Comparison of ENCODE assay signal across 9 cellular contexts in genomic region chr10:124447741-124448466, GRCh38. TPM values are rescaled to one million over a fixed set of nuclear protein-coding genes. Genes with fewer than 3 reads are reported as not detected.
A peak's percentile ranks its signal among the peaks of the same experiment; 100 is the strongest.
DNase-seq lines count a peak whose midpoint lies in the region; ATAC-seq and TF ChIP-seq lines count a peak whose summit lies in the region.
"Had no signal": no experiment of that assay in that cellular context is flagged by ENCODE, and none has a peak within 500 bp of the region (broad histone marks: within the 10 kb centered on the region; RNA-seq: fewer than 3 reads in every experiment).

No MANE protein-coding gene starts in this region.

- H3K27ac ChIP-seq in heart right ventricle (no peak overlapping the region), ascending aorta (no peak overlapping the region), mesendoderm (ENCODE audit: low read depth, low read length) (no peak overlapping the region)

- DNase-seq in heart right ventricle: no peak
- DNase-seq in left cardiac atrium: no peak
- no peak for DNase-seq in ascending aorta (ENCODE audit: low spot score in 2 of 2)
- peak; percentile 60 for DNase-seq in mesendoderm
- no peak for DNase-seq in type B pancreatic cell (ENCODE audit: extremely low spot score, unreplicated experiment)
- no peak for DNase-seq in SIG-M5 (lab: John Stamatoyannopoulos, UW)
- DNase-seq: RPMI8226 had no signal

- H2AK5ac ChIP-seq in mesendoderm (ENCODE audit: low read length): no peak overlapping the region

- no peak overlapping the region for H2BK5ac ChIP-seq in mesendoderm (ENCODE audit: low read length)

- ATAC-seq in heart right ventricle (no peak), left cardiac atrium (no peak), HG03139 (IDR thresholded peaks at IDR 0.05; ENCODE audit: unreplicated experiment) (no peak), HG03342 (IDR thresholded peaks at IDR 0.05; ENCODE audit: unreplicated experiment) (no peak)

- TF ChIP-seq CTCF in heart right ventricle (IDR thresholded peaks at IDR 0.05) (no peak), ascending aorta (IDR thresholded peaks at IDR 0.05) (no peak), type B pancreatic cell (conservative IDR thresholded peaks at IDR 0.05) (no peak)

- peak overlapping the region; percentile 84 for H3K9ac ChIP-seq in mesendoderm (ENCODE audit: low read length)

- H3K27me3 Mint-ChIP-seq in type B pancreatic cell: peaks cover 91% of the 10 kb centered on the region

- H2BK120ac ChIP-seq in mesendoderm (ENCODE audit: low read depth, low read length): no peak overlapping the region

- H3K56ac ChIP-seq in mesendoderm (ENCODE audit: low read length): peak overlapping the region; percentile 88

- peak overlapping the region; percentile 76 for H3K4me2 ChIP-seq in mesendoderm (ENCODE audit: low read length)

- H3K23ac ChIP-seq in mesendoderm (ENCODE audit: low read length): peak overlapping the region; percentile 9

- H3K9me3 ChIP-seq in heart right ventricle (no peaks in the 10 kb centered on the region), ascending aorta (no peaks in the 10 kb centered on the region)

- H3K4me3 ChIP-seq in heart right ventricle: peak overlapping the region; percentile 2 to 31 (median 23)
- peak overlapping the region; percentile 40 to 44 for H3K4me3 ChIP-seq in ascending aorta
- peak overlapping the region; percentile 46 for H3K4me3 ChIP-seq in mesendoderm (ENCODE audit: low read length)

- H3K4ac ChIP-seq in mesendoderm (ENCODE audit: low read depth, low read length): no peak overlapping the region

- no peak overlapping the region for H2BK15ac ChIP-seq in mesendoderm (replicated peaks; ENCODE audit: low read depth)

- peaks cover 22 to 100% (median 97%) of the 10 kb centered on the region in 7 donors for H3K27me3 ChIP-seq in heart right ventricle
- H3K27me3 ChIP-seq in ascending aorta: peaks cover 7% of the 10 kb centered on the region
- no peaks in the 10 kb centered on the region for H3K27me3 ChIP-seq in mesendoderm (ENCODE audit: insufficient read depth, low read length, poor library complexity)

- no peak overlapping the region for H3K27ac Mint-ChIP-seq in type B pancreatic cell

- H4K5ac ChIP-seq in mesendoderm (ENCODE audit: low read length): no peak overlapping the region

- H3K9me3 Mint-ChIP-seq in type B pancreatic cell: no peaks in the 10 kb centered on the region

- H3K4me3 Mint-ChIP-seq in type B pancreatic cell: peak overlapping the region; percentile 86

- peaks cover 0 to 26% (median 18%) of the 10 kb centered on the region in 9 donors for H3K4me1 ChIP-seq in heart right ventricle
- H3K4me1 ChIP-seq in ascending aorta: peaks cover 4 to 17% of the 10 kb centered on the region in 2 donors
- peaks cover 5% of the 10 kb centered on the region for H3K4me1 ChIP-seq in mesendoderm (ENCODE audit: control insufficient read depth, low read depth, low read length)

- WGBS in heart right ventricle, 2 donors: 1 to 2% methylated on average over 49 to 61 of the region's 61 CpGs
- WGBS in mesendoderm (ENCODE audit: extremely low coverage, insufficient coverage, low lambda C conversion rate): no CpG with 5 or more reads among the region's 61 CpGs

- intact Hi-C loops in heart right ventricle (cut with DNase I) (no loop called here), left cardiac atrium (cut with DNase I) (no loop called here), ascending aorta (cut with DNase I) (no loop called here)

- peaks cover 23% of the 10 kb centered on the region for H3K79me2 ChIP-seq in mesendoderm (ENCODE audit: control insufficient read depth, insufficient read depth, low read length)

- no peak overlapping the region for H3K18ac ChIP-seq in mesendoderm (ENCODE audit: low read length)

- no peaks in the 10 kb centered on the region for H3K36me3 ChIP-seq in heart right ventricle
- H3K36me3 ChIP-seq in ascending aorta: no peaks in the 10 kb centered on the region
- no peaks in the 10 kb centered on the region for H3K36me3 ChIP-seq in mesendoderm (ENCODE audit: control insufficient read depth, insufficient read depth, low read length)

- peaks cover 18% of the 10 kb centered on the region for H3K4me1 Mint-ChIP-seq in type B pancreatic cell (ENCODE audit: unreplicated experiment)

- peaks cover 5% of the 10 kb centered on the region for H3K79me1 ChIP-seq in mesendoderm (ENCODE audit: low read length)

- no peak overlapping the region for H4K8ac ChIP-seq in mesendoderm (ENCODE audit: low read depth, low read length)

- no peaks in the 10 kb centered on the region for H3K36me3 Mint-ChIP-seq in type B pancreatic cell

RNA-seq across cellular contexts. Expression of gene NKX1-2, which starts 1.9 kb away (rescaled TPM):
- total RNA-seq in heart right ventricle: not detected
- not detected for polyA plus RNA-seq in heart right ventricle
- total RNA-seq in left cardiac atrium: not detected
- total RNA-seq in ascending aorta: not detected
- polyA plus RNA-seq in mesendoderm (2013, experiment 1 of 2): 53.0 TPM
- 54.5 TPM for polyA plus RNA-seq in mesendoderm (2013, experiment 2 of 2)
- total RNA-seq in type B pancreatic cell (ENCODE audit: low replicate concordance): 0.29 and 0.48 TPM in 2 replicates

RNA-seq across cellular contexts. Expression of gene LHPP, which starts 13.7 kb away (rescaled TPM):
- 10 to 100 TPM in 9 of 10 donors, 1 to 10 TPM in 1; 9.5 to 20.5 (median 13.8) TPM for total RNA-seq in heart right ventricle
- polyA plus RNA-seq in heart right ventricle: 1 to 10 TPM; 4.2 to 5.4 TPM
- total RNA-seq in left cardiac atrium: 10 to 100 TPM; 11.6 to 16.4 TPM
- 5.1 TPM for total RNA-seq in ascending aorta
- 8.5 TPM for polyA plus RNA-seq in mesendoderm (2013, experiment 1 of 2)
- polyA plus RNA-seq in mesendoderm (2013, experiment 2 of 2): 8.8 TPM
- 12.7 and 13.6 TPM in 2 replicates for total RNA-seq in type B pancreatic cell (ENCODE audit: low replicate concordance)

RNA-seq across cellular contexts. Expression of gene OAT, which starts 29.2 kb away (rescaled TPM):
- total RNA-seq in heart right ventricle (10 to 100 TPM; 27.4 to 46.9 (median 32.0) TPM), left cardiac atrium (10 to 100 TPM; 37.2 to 51.1 TPM), ascending aorta (48.2 TPM), type B pancreatic cell (ENCODE audit: low replicate concordance) (83.4 and 144 TPM in 2 replicates)
- 10 to 100 TPM; 15.1 to 27.5 TPM for polyA plus RNA-seq in heart right ventricle
- polyA plus RNA-seq in mesendoderm (2013, experiment 1 of 2): 98.1 TPM
- 97.6 TPM for polyA plus RNA-seq in mesendoderm (2013, experiment 2 of 2)
